Comparison of ENCODE assay signal across 32 cellular contexts in the genomic region with DNA sequence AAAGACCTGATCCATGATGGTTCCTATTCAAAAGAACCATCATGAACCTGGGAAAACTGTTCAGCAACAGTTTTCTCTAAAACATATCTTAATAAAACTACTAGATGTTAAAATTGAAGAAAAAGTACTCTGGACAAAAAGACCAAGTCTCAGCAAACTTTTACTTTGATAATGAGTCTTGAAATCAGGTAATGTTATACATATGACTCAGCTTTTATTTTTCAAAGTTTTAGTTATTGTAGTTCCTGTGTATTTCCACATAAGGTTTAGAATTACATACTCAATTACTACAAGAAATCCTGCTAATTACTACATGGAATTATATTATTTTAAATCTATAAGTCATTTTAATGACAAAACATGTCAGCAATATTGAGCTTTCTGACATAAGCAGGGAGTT.
"Had no signal": no experiment of that assay in that cellular context is flagged by ENCODE, and none has a peak within 500 bp of the region (broad histone marks: within the 10 kb centered on the region; RNA-seq: fewer than 3 reads in every experiment).

No MANE protein-coding gene starts in this region.

- H3K27me3 Mint-ChIP-seq: activated CD4-positive, alpha-beta memory T cell treated with anti-CD3 and anti-CD28 coated beads, Interleukin-2, amount 10 ng/mL, durations not matched to agents 7 days and 5 days; activated CD4-positive, alpha-beta T cell treated with anti-CD3 and anti-CD28 coated beads for 36 hours; activated CD4-positive, alpha-beta T cell treated with anti-CD3 and anti-CD28 coated beads, Interleukin-2, amount 10 ng/mL, durations not matched to agents 24 days and 14 days; activated naive CD4-positive, alpha-beta T cell treated with anti-CD3 and anti-CD28 coated beads, Interleukin-2, amount 10 ng/mL, durations not matched to agents 7 days and 5 days; activated naive CD8-positive, alpha-beta T cell treated with anti-CD3 and anti-CD28 coated beads, Interleukin-2, amount 10 ng/mL, durations not matched to agents 7 days and 5 days; activated T-cell treated with anti-CD3 and anti-CD28 coated beads, Interleukin-2, amount 50 U/mL, for 24 hours; brain; central memory CD8-positive, alpha-beta T cell; dendritic cell treated with granulocyte-macrophage colony-stimulating factor and Interleukin-4, amounts not matched to agents 40 ng/mL and 50 ng/mL, for 4 days; T-helper 17 cell had no signal

- H3K27ac ChIP-seq: ascending aorta, breast epithelium, coronary artery, dorsolateral prefrontal cortex, gastrocnemius medialis, WERI-Rb-1 had no signal

- H3K27ac Mint-ChIP-seq: activated CD4-positive, alpha-beta memory T cell treated with anti-CD3 and anti-CD28 coated beads, Interleukin-2, amount 10 ng/mL, durations not matched to agents 7 days and 5 days; activated CD4-positive, alpha-beta T cell treated with anti-CD3 and anti-CD28 coated beads for 36 hours; activated CD4-positive, alpha-beta T cell treated with anti-CD3 and anti-CD28 coated beads, Interleukin-2, amount 10 ng/mL, durations not matched to agents 24 days and 14 days; activated naive CD4-positive, alpha-beta T cell treated with anti-CD3 and anti-CD28 coated beads, Interleukin-2, amount 10 ng/mL, durations not matched to agents 7 days and 5 days; activated naive CD4-positive, alpha-beta T cell treated with anti-CD3 and anti-CD28 coated beads, Interleukin-2, amount 50 U/mL, for 72 hours; activated naive CD8-positive, alpha-beta T cell treated with anti-CD3 and anti-CD28 coated beads, Interleukin-2, amount 10 ng/mL, durations not matched to agents 7 days and 5 days; activated T-cell treated with anti-CD3 and anti-CD28 coated beads, Interleukin-2, amount 50 U/mL, for 24 hours; brain; dendritic cell treated with granulocyte-macrophage colony-stimulating factor and Interleukin-4, amounts not matched to agents 40 ng/mL and 50 ng/mL, for 4 days; endodermal cell; T-helper 17 cell; T-helper 2 cell treated with Interferon-gamma antibody and Interleukin-4, amounts not matched to agents 5 μg/mL and 100 μg/mL, for 36 hours had no signal

- ATAC-seq: activated CD4-positive, alpha-beta T cell treated with anti-CD3 and anti-CD28 coated beads for 36 hours; activated naive CD4-positive, alpha-beta T cell treated with anti-CD3 and anti-CD28 coated beads, Interleukin-2, amount 50 U/mL, for 72 hours; activated T-cell treated with anti-CD3 and anti-CD28 coated beads, Interleukin-2, amount 50 U/mL, for 72 hours; esophagus mucosa; gastrocnemius medialis; T-helper 17 cell had no signal

- H3K36me3 ChIP-seq: breast epithelium had no signal

- H3K27me3 ChIP-seq: ascending aorta, breast epithelium, dorsolateral prefrontal cortex, gastrocnemius medialis had no signal

- DNase-seq: activated CD4-positive, alpha-beta memory T cell treated with anti-CD3 and anti-CD28 coated beads, Interleukin-2, amount 10 ng/mL, durations not matched to agents 7 days and 5 days; activated CD4-positive, alpha-beta T cell treated with anti-CD3 and anti-CD28 coated beads for 36 hours; activated CD4-positive, alpha-beta T cell treated with anti-CD3 and anti-CD28 coated beads, Interleukin-2, amount 10 ng/mL, durations not matched to agents 24 days and 14 days; activated CD4-positive, CD25-positive, alpha-beta regulatory T cell; activated CD4-positive, CD25-positive, alpha-beta regulatory T cell treated with anti-CD3 and anti-CD28 coated beads, Interleukin-2, amount 50 U/mL, for 72 hours; activated CD8-positive, alpha-beta memory T cell treated with anti-CD3 and anti-CD28 coated beads, Interleukin-2, amount 50 U/mL, for 48 hours; activated gamma-delta T cell; activated naive CD4-positive, alpha-beta T cell; activated naive CD4-positive, alpha-beta T cell treated with anti-CD3 and anti-CD28 coated beads, Interleukin-2, amount 10 ng/mL, durations not matched to agents 7 days and 5 days; activated naive CD8-positive, alpha-beta T cell treated with anti-CD3 and anti-CD28 coated beads, Interleukin-2, amount 10 ng/mL, durations not matched to agents 7 days and 5 days; activated T-cell treated with anti-CD3 and anti-CD28 coated beads for 4 hours; activated T-cell treated with anti-CD3 and anti-CD28 coated beads, Interleukin-2, amount 50 U/mL, for 24 hours; activated T-cell treated with anti-CD3 and anti-CD28 coated beads, Interleukin-2, amount 50 U/mL, for 72 hours; dorsolateral prefrontal cortex; effector memory CD4-positive, alpha-beta T cell; endodermal cell; foreskin fibroblast; gastrocnemius medialis; glutamatergic neuron; T-helper 1 cell; T-helper 17 cell; T1000; WERI-Rb-1 had no signal

- H3K4me3 ChIP-seq: ascending aorta, breast epithelium, coronary artery, dorsolateral prefrontal cortex, gastrocnemius medialis had no signal

- H3K4me1 Mint-ChIP-seq: activated CD4-positive, alpha-beta memory T cell treated with anti-CD3 and anti-CD28 coated beads, Interleukin-2, amount 10 ng/mL, durations not matched to agents 7 days and 5 days; activated CD4-positive, alpha-beta T cell treated with anti-CD3 and anti-CD28 coated beads for 36 hours; activated CD4-positive, alpha-beta T cell treated with anti-CD3 and anti-CD28 coated beads, Interleukin-2, amount 10 ng/mL, durations not matched to agents 24 days and 14 days; activated naive CD4-positive, alpha-beta T cell treated with anti-CD3 and anti-CD28 coated beads, Interleukin-2, amount 10 ng/mL, durations not matched to agents 7 days and 5 days; activated naive CD8-positive, alpha-beta T cell treated with anti-CD3 and anti-CD28 coated beads, Interleukin-2, amount 10 ng/mL, durations not matched to agents 7 days and 5 days; brain; central memory CD8-positive, alpha-beta T cell; endodermal cell; T-helper 17 cell had no signal

- H3K4me1 ChIP-seq: ascending aorta, breast epithelium, gastrocnemius medialis had no signal

- H3K4me3 Mint-ChIP-seq: activated CD4-positive, alpha-beta memory T cell treated with anti-CD3 and anti-CD28 coated beads, Interleukin-2, amount 10 ng/mL, durations not matched to agents 7 days and 5 days; activated CD4-positive, alpha-beta T cell treated with anti-CD3 and anti-CD28 coated beads for 36 hours; activated CD4-positive, alpha-beta T cell treated with anti-CD3 and anti-CD28 coated beads, Interleukin-2, amount 10 ng/mL, durations not matched to agents 24 days and 14 days; activated naive CD4-positive, alpha-beta T cell treated with anti-CD3 and anti-CD28 coated beads, Interleukin-2, amount 10 ng/mL, durations not matched to agents 7 days and 5 days; activated naive CD8-positive, alpha-beta T cell treated with anti-CD3 and anti-CD28 coated beads, Interleukin-2, amount 10 ng/mL, durations not matched to agents 7 days and 5 days; activated T-cell treated with anti-CD3 and anti-CD28 coated beads, Interleukin-2, amount 50 U/mL, for 24 hours; activated T-cell treated with anti-CD3 and anti-CD28 coated beads, Interleukin-2, amount 50 U/mL, for 72 hours; brain; central memory CD8-positive, alpha-beta T cell; dendritic cell treated with granulocyte-macrophage colony-stimulating factor and Interleukin-4, amounts not matched to agents 40 ng/mL and 50 ng/mL, for 4 days; endodermal cell; T-helper 17 cell; T-helper 2 cell treated with Interferon-gamma antibody and Interleukin-4, amounts not matched to agents 5 μg/mL and 100 μg/mL, for 36 hours had no signal
